Comparison of ENCODE assay signal across 35 cellular contexts in the genomic region with DNA sequence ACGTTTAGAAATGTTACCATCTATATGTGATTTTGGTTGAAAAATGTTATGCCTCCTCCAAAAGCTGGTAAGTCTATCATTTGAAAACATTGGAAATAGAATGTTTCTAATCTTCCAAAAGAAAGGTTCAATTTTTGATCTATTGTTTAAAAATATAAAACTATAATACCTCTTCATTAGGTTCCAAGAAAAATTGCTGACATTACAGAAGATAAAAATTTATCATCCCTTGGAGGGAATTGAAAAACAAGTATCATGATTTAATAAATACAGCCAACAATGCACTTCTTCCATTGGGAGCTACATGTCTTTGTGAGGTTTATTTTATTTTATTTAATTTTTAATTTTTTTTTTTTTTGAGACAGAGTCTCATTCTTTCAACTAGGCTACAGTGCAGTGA.
"Had no signal": no experiment of that assay in that cellular context is flagged by ENCODE, and none has a peak within 500 bp of the region (broad histone marks: within the 10 kb centered on the region; RNA-seq: fewer than 3 reads in every experiment).

No MANE protein-coding gene starts in this region.

- H3K27me3 ChIP-seq: MG63 had no signal

- H3K36me3 ChIP-seq: MG63 had no signal

- DNase-seq: Karpas-422, Kasumi-1, MG63, MM.1S, MV-4-11, NCI-H1048, NCI-H1092, NCI-H1092 treated with DMSO at 0.1 percent for 48 hours, NCI-H1105, NCI-H1105 treated with DMSO at 0.1 percent for 48 hours, NCI-H1417, NCI-H1417 treated with DMSO at 0.1 percent for 48 hours, NCI-H1436, NCI-H1436 treated with DMSO at 0.1 percent for 48 hours, NCI-H146, NCI-H1694, NCI-H1694 treated with DMSO at 0.1 percent for 48 hours, NCI-H187, NCI-H187 treated with DMSO at 0.1 percent for 48 hours, NCI-H1930, NCI-H2029, NCI-H2029 treated with DMSO at 0.1 percent for 48 hours, NCI-H2081, NCI-H2081 treated with DMSO at 0.1 percent for 48 hours, NCI-H2107, NCI-H2171, NCI-H2171 treated with DMSO at 0.1 percent for 48 hours, NCI-H2227 treated with DMSO at 0.1 percent for 48 hours, NCI-H226, NCI-H345, NCI-H446, NCI-H446 treated with DMSO at 0.1 percent for 48 hours, NCI-H510A, NCI-H510A treated with DMSO at 0.1 percent for 48 hours, NCI-H524 had no signal

- H3K4me3 ChIP-seq: MG63 had no signal
